8 cellular contexts compared by ENCODE assay signal in genomic region chr10:77173615-77174461, GRCh38.
DNase-seq lines count a peak whose midpoint lies in the region; ATAC-seq, FAIRE-seq and TF ChIP-seq lines count a peak whose summit lies in the region.

No MANE protein-coding gene starts in this region.

- ATAC-seq in GM19023 (IDR thresholded peaks at IDR 0.05; ENCODE audit: unreplicated experiment) (peak; percentile 71), SK-N-SH treated with all-trans-retinoic acid at 6 μM for 48 hours (peak; percentile 79), Right ventricle myocardium superior (ENCODE audit: poor library complexity) (peak; percentile 83)

- FAIRE-seq in urothelium cell line (lab: Jason Lieb, UNC): peak; percentile 73

- no peak overlapping the region for H3K27ac Mint-ChIP-seq in activated naive CD8-positive, alpha-beta T cell treated with anti-CD3 and anti-CD28 coated beads for 36 hours

- H3K9me3 Mint-ChIP-seq in activated naive CD8-positive, alpha-beta T cell treated with anti-CD3 and anti-CD28 coated beads for 36 hours: no peaks in the 10 kb centered on the region

- intact Hi-C loops in Right ventricle myocardium superior (cut with DNase I): loop anchor here (2.0 kb wide), 1 partner anchor 467 kb away; no protein-coding TSS in a partner anchor
- intact Hi-C loops in posterior vena cava (cut with DNase I): loop anchor here (2.0 to 10.0 kb wide), 3 partner anchors 218 to 467 kb away; no protein-coding TSS in a partner anchor

- no peaks in the 10 kb centered on the region for H3K36me3 Mint-ChIP-seq in activated naive CD8-positive, alpha-beta T cell treated with anti-CD3 and anti-CD28 coated beads for 36 hours

- TF ChIP-seq CTCF in AG10803 (conservative IDR thresholded peaks at IDR 0.05; ENCODE audit: low read length): peak; percentile 95

- DNase-seq in AG10803 (ENCODE audit: low read depth) (peak; percentile 74), M059J (ENCODE audit: low read depth) (peak; percentile 76), Right ventricle myocardium superior (peak; percentile 63), posterior vena cava (ENCODE audit: low spot score) (peak; percentile 85), urothelium cell line (ENCODE audit: low spot score) (peak; percentile 80)
- peak; percentile 49 for DNase-seq in activated naive CD8-positive, alpha-beta T cell treated with anti-CD3 and anti-CD28 coated beads for 36 hours

- no peak overlapping the region for H3K4me3 Mint-ChIP-seq in activated naive CD8-positive, alpha-beta T cell treated with anti-CD3 and anti-CD28 coated beads for 36 hours

- H3K27me3 Mint-ChIP-seq in activated naive CD8-positive, alpha-beta T cell treated with anti-CD3 and anti-CD28 coated beads for 36 hours: peaks cover 5% of the 10 kb centered on the region

- no peak overlapping the region for H3K4me3 ChIP-seq in AG10803 (ENCODE audit: low read length)

- no peaks in the 10 kb centered on the region for H3K4me1 Mint-ChIP-seq in activated naive CD8-positive, alpha-beta T cell treated with anti-CD3 and anti-CD28 coated beads for 36 hours

TF ChIP-seq in SK-N-SH treated with all-trans-retinoic acid at 6 μM for 48 hours, 23 proteins besides CTCF, POLR2A, EP300 and RAD21:
- TF ChIP-seq OSR1 (CRISPR knock-in tag; IDR thresholded peaks at IDR 0.05) (no peak), ARNTL (CRISPR knock-in tag; IDR thresholded peaks at IDR 0.05; ENCODE audit: borderline replicate concordance, low read depth) (no peak), ZFP3 (CRISPR knock-in tag; IDR thresholded peaks at IDR 0.05) (no peak), ZNF70 (CRISPR knock-in tag; IDR thresholded peaks at IDR 0.05) (no peak), ZNF565 (CRISPR knock-in tag; conservative IDR thresholded peaks at IDR 0.05; ENCODE audit: low read depth) (no peak), CSDC2 (CRISPR knock-in tag; IDR thresholded peaks at IDR 0.05) (no peak), POU6F1 (CRISPR knock-in tag; IDR thresholded peaks at IDR 0.05; ENCODE audit: borderline replicate concordance, low read depth) (no peak), ISL1 (CRISPR knock-in tag; IDR thresholded peaks at IDR 0.05) (no peak), PATZ1 (CRISPR knock-in tag; IDR thresholded peaks at IDR 0.05; ENCODE audit: borderline replicate concordance) (no peak), ESRRG (CRISPR knock-in tag; IDR thresholded peaks at IDR 0.05) (no peak), CSRNP3 (CRISPR knock-in tag; IDR thresholded peaks at IDR 0.05) (no peak), SNAI2 (CRISPR knock-in tag; IDR thresholded peaks at IDR 0.05) (no peak)
